ENCODE assay signal across 11 cellular contexts in genomic region chr5:171495122-171495700, GRCh38.
DNase-seq lines count a peak whose midpoint lies in the region; ATAC-seq and TF ChIP-seq lines count a peak whose summit lies in the region.
"Had no signal": no experiment of that assay in that cellular context is flagged by ENCODE, and none has a peak within 500 bp of the region (broad histone marks: within the 10 kb centered on the region; RNA-seq: fewer than 3 reads in every experiment).

No MANE protein-coding gene starts in this region.

- intact Hi-C loops in naive thymus-derived CD4-positive, alpha-beta T cell (cut with micrococcal nuclease), result no loop called here

- H3K36me3 ChIP-seq in ectodermal cell (ENCODE audit: control insufficient read depth, insufficient read depth, low read length), result no peaks in the 10 kb centered on the region
- no peaks in the 10 kb centered on the region for H3K36me3 ChIP-seq in naive thymus-derived CD4-positive, alpha-beta T cell (ENCODE audit: control insufficient read depth in 2 of 3, insufficient read depth in 3 of 3, low read length in 3 of 3)

- H3K27me3 ChIP-seq in ectodermal cell (ENCODE audit: control insufficient read depth, insufficient read depth, low read length, poor library complexity, severe bottlenecking), result no peaks in the 10 kb centered on the region
- no peaks in the 10 kb centered on the region for H3K27me3 ChIP-seq in naive thymus-derived CD4-positive, alpha-beta T cell (ENCODE audit: control insufficient read depth in 2 of 2, insufficient read depth in 2 of 2, low read length in 2 of 2)

- no peaks in the 10 kb centered on the region for H3K9me3 Mint-ChIP-seq in mesothelial cell of epicardium
- H3K9me3 Mint-ChIP-seq in type B pancreatic cell, result no peaks in the 10 kb centered on the region
- no peaks in the 10 kb centered on the region for H3K9me3 Mint-ChIP-seq in naive thymus-derived CD4-positive, alpha-beta T cell
- H3K9me3 Mint-ChIP-seq: activated CD4-positive, alpha-beta T cell treated with anti-CD3 and anti-CD28 coated beads, Interleukin-2, amount 10 ng/mL, durations not matched to agents 24 days and 14 days had no signal

- ATAC-seq in GM18909 (IDR thresholded peaks at IDR 0.05; ENCODE audit: poor library complexity, unreplicated experiment), result no peak
- ATAC-seq in naive thymus-derived CD4-positive, alpha-beta T cell, result no peak

- CTCF ChIA-PET in naive thymus-derived CD4-positive, alpha-beta T cell (lab: Charles Lee), result no interaction called here

- peak overlapping the region; percentile 52 for H3K27ac ChIP-seq in ectodermal cell (ENCODE audit: insufficient read depth, low read depth, low read length, poor library complexity, severe bottlenecking)
- no peak overlapping the region for H3K27ac ChIP-seq in naive thymus-derived CD4-positive, alpha-beta T cell (ENCODE audit: low read depth, low read length)
- H3K27ac ChIP-seq: KMS-11 had no signal

- peaks cover 15% of the 10 kb centered on the region for H3K4me1 ChIP-seq in ectodermal cell (ENCODE audit: control insufficient read depth, insufficient read depth, low read length)
- H3K4me1 ChIP-seq in naive thymus-derived CD4-positive, alpha-beta T cell (ENCODE audit: control insufficient read depth in 2 of 2, insufficient read depth in 2 of 2, low read length in 2 of 2), result no peaks in the 10 kb centered on the region

- peak overlapping the region; percentile 10 for H3K4me3 Mint-ChIP-seq in mesothelial cell of epicardium
- no peak overlapping the region for H3K4me3 Mint-ChIP-seq in type B pancreatic cell
- no peak overlapping the region for H3K4me3 Mint-ChIP-seq in naive thymus-derived CD4-positive, alpha-beta T cell
- H3K4me3 Mint-ChIP-seq: activated CD4-positive, alpha-beta T cell treated with anti-CD3 and anti-CD28 coated beads, Interleukin-2, amount 10 ng/mL, durations not matched to agents 24 days and 14 days had no signal

- TF ChIP-seq EP300 in Ishikawa (IDR thresholded peaks at IDR 0.05; ENCODE audit: borderline replicate concordance), result peak; percentile 39; the same call in 1 of the 2 replicates

- DNase-seq in mesothelial cell of epicardium (ENCODE audit: low spot score in 2 of 2, unreplicated experiment in 2 of 2), result no peak
- DNase-seq in type B pancreatic cell (ENCODE audit: extremely low spot score, unreplicated experiment), result no peak
- no peak for DNase-seq in AG08396 (ENCODE audit: low spot score)
- no peak for DNase-seq in stimulated activated naive CD4-positive, alpha-beta T cell treated with Interleukin-2 at 50 U/mL for 16 hours (lab: John Stamatoyannopoulos, UW)
- no peak for DNase-seq in naive thymus-derived CD4-positive, alpha-beta T cell
- DNase-seq: activated CD4-positive, alpha-beta T cell treated with anti-CD3 and anti-CD28 coated beads, Interleukin-2, amount 10 ng/mL, durations not matched to agents 24 days and 14 days; stimulated activated CD8-positive, alpha-beta memory T cell treated with anti-CD3 and anti-CD28 coated beads, Interleukin-4, amount 100 ng/mL, for 48 hours had no signal

- 65 to 71% methylated on average over 5 of the region's 5 CpGs for WGBS in ectodermal cell, 2 experiments

- H3K9me3 ChIP-seq in ectodermal cell (ENCODE audit: control insufficient read depth, low read length), result no peaks in the 10 kb centered on the region
- no peaks in the 10 kb centered on the region for H3K9me3 ChIP-seq in naive thymus-derived CD4-positive, alpha-beta T cell (ENCODE audit: control insufficient read depth in 2 of 3, low read length in 3 of 3)

- TF ChIP-seq CTCF in mesothelial cell of epicardium (IDR thresholded peaks at IDR 0.05; ENCODE audit: unreplicated experiment) (no peak), type B pancreatic cell (conservative IDR thresholded peaks at IDR 0.05) (no peak)

- H3K27ac Mint-ChIP-seq in mesothelial cell of epicardium (peak overlapping the region; percentile 95), type B pancreatic cell (peak overlapping the region; percentile 80)
- H3K27ac Mint-ChIP-seq in naive thymus-derived CD4-positive, alpha-beta T cell, result no peak overlapping the region
- H3K27ac Mint-ChIP-seq: activated CD4-positive, alpha-beta T cell treated with anti-CD3 and anti-CD28 coated beads, Interleukin-2, amount 10 ng/mL, durations not matched to agents 24 days and 14 days had no signal

- POLR2A ChIA-PET in naive thymus-derived CD4-positive, alpha-beta T cell (lab: Charles Lee), result no interaction called here

- peaks cover 25% of the 10 kb centered on the region for H3K4me1 Mint-ChIP-seq in mesothelial cell of epicardium
- peaks cover 26% of the 10 kb centered on the region for H3K4me1 Mint-ChIP-seq in type B pancreatic cell (ENCODE audit: unreplicated experiment)
- no peaks in the 10 kb centered on the region for H3K4me1 Mint-ChIP-seq in naive thymus-derived CD4-positive, alpha-beta T cell
- H3K4me1 Mint-ChIP-seq: activated CD4-positive, alpha-beta T cell treated with anti-CD3 and anti-CD28 coated beads, Interleukin-2, amount 10 ng/mL, durations not matched to agents 24 days and 14 days had no signal

- no peak for TF ChIP-seq RAD21 in Ishikawa (IDR thresholded peaks at IDR 0.05; ENCODE audit: low read depth)

- H3K27me3 Mint-ChIP-seq in mesothelial cell of epicardium (ENCODE audit: low read depth), result no peaks in the 10 kb centered on the region
- H3K27me3 Mint-ChIP-seq in type B pancreatic cell, result peaks cover 3% of the 10 kb centered on the region
- H3K27me3 Mint-ChIP-seq in naive thymus-derived CD4-positive, alpha-beta T cell, result peaks cover 0 to 8% (median 7%) of the 10 kb centered on the region in 5 donors
- H3K27me3 Mint-ChIP-seq: activated CD4-positive, alpha-beta T cell treated with anti-CD3 and anti-CD28 coated beads, Interleukin-2, amount 10 ng/mL, durations not matched to agents 24 days and 14 days had no signal

- H3K4me3 ChIP-seq in ectodermal cell (ENCODE audit: insufficient read depth, low read depth, low read length), result no peak overlapping the region
- H3K4me3 ChIP-seq in naive thymus-derived CD4-positive, alpha-beta T cell (ENCODE audit: low read length), result no peak overlapping the region

- H3K36me3 Mint-ChIP-seq in mesothelial cell of epicardium (no peaks in the 10 kb centered on the region), type B pancreatic cell (no peaks in the 10 kb centered on the region)
- no peaks in the 10 kb centered on the region for H3K36me3 Mint-ChIP-seq in naive thymus-derived CD4-positive, alpha-beta T cell

TF ChIP-seq in Ishikawa, 13 proteins besides CTCF, POLR2A, EP300 and RAD21:
- TF ChIP-seq USF1 (IDR thresholded peaks at IDR 0.05) (0 out of 2 replicates have a peak, but pooled peaks have one; percentile 6), NFIC (IDR thresholded peaks at IDR 0.05) (no peak), CEBPB (IDR thresholded peaks at IDR 0.05) (no peak), TEAD4 (IDR thresholded peaks at IDR 0.05) (peak; percentile 58; the same call in 1 of the 2 replicates), MAX (IDR thresholded peaks at IDR 0.05) (peak; percentile 47; the same call in 1 of the 2 replicates), TCF12 (IDR thresholded peaks at IDR 0.05; ENCODE audit: low read depth) (no peak)

Comparison
In these comparisons a context has a peak if more than half of its experiments do, and no peak if none do; other contexts are left out.
1. H3K27ac Mint-ChIP-seq: peak in mesothelial cell of epicardium (single experiment) and type B pancreatic cell (single experiment); none in naive thymus-derived CD4-positive, alpha-beta T cell (0 of 9).